Comparison of ENCODE assay signal across 22 cellular contexts in genomic region chr6:141552031-141552430, GRCh38.
DNase-seq lines count a peak whose midpoint lies in the region; FAIRE-seq and TF ChIP-seq lines count a peak whose summit lies in the region.
"Had no signal": no experiment of that assay in that cellular context is flagged by ENCODE, and none has a peak within 500 bp of the region (broad histone marks: within the 10 kb centered on the region; RNA-seq: fewer than 3 reads in every experiment).

No MANE protein-coding gene starts in this region.

- WGBS in ovary, 3 donors, result 96 to 97% (median 97%) methylated on average over 5 of the region's 5 CpGs
- WGBS in stomach, 5 donors, result 92 to 95% (median 94%) methylated on average over 5 of the region's 5 CpGs

- no peaks in the 10 kb centered on the region for H3K36me3 ChIP-seq in bronchial epithelial cell (ENCODE audit: control insufficient read depth, insufficient read depth, low read length)
- H3K36me3 ChIP-seq in ovary, result no peaks in the 10 kb centered on the region
- no peaks in the 10 kb centered on the region for H3K36me3 ChIP-seq in stomach
- H3K36me3 ChIP-seq: ascending aorta had no signal

- TF ChIP-seq EP300 in ovary (IDR thresholded peaks at IDR 0.05), result no peak
- no peak for TF ChIP-seq EP300 in stomach (IDR thresholded peaks at IDR 0.05)

- intact Hi-C loops in ovary (cut with DNase I), result no loop called here
- intact Hi-C loops in stomach (cut with DNase I; ENCODE audit: low total_unique reads), result no loop called here

- FAIRE-seq in bronchial epithelial cell (lab: Jason Lieb, UNC), result no peak
- FAIRE-seq: GM12891 had no signal

- no peaks in the 10 kb centered on the region for H3K9me3 ChIP-seq in ovary
- peaks cover 0 to 11% (median 4%) of the 10 kb centered on the region in 4 donors for H3K9me3 ChIP-seq in stomach

- TF ChIP-seq CTCF in bronchial epithelial cell (IDR thresholded peaks at IDR 0.05; ENCODE audit: insufficient read depth, low read length, severe bottlenecking), result no peak
- no peak for TF ChIP-seq CTCF in neural crest cell (conservative IDR thresholded peaks at IDR 0.05)
- no peak for TF ChIP-seq CTCF in ovary (IDR thresholded peaks at IDR 0.05)
- TF ChIP-seq CTCF in stomach (IDR thresholded peaks at IDR 0.05), result no peak

- no peaks in the 10 kb centered on the region for H3K4me1 ChIP-seq in ovary (ENCODE audit: insufficient read depth)
- H3K4me1 ChIP-seq in stomach, result no peaks in the 10 kb centered on the region

- H3K4me3 ChIP-seq in bronchial epithelial cell (ENCODE audit: low read depth, low read length) (no peak overlapping the region), ovary (no peak overlapping the region), stomach (no peak overlapping the region)
- H3K4me3 ChIP-seq: ascending aorta, SK-N-MC had no signal

- H3K4me3 Mint-ChIP-seq in neural crest cell, result no peak overlapping the region
- H3K4me3 Mint-ChIP-seq: activated CD8-positive, alpha-beta T cell treated with anti-CD3 and anti-CD28 coated beads for 36 hours; activated naive CD4-positive, alpha-beta T cell treated with anti-CD3 and anti-CD28 coated beads, Interleukin-2, amount 10 ng/mL, durations not matched to agents 7 days and 5 days; activated T-cell treated with anti-CD3 and anti-CD28 coated beads, Interleukin-2, amount 50 U/mL, for 24 hours; mesothelial cell of epicardium; nephron had no signal

- H3K27ac Mint-ChIP-seq in neural crest cell (ENCODE audit: unreplicated experiment), result peak overlapping the region; percentile 73
- H3K27ac Mint-ChIP-seq: activated naive CD4-positive, alpha-beta T cell treated with anti-CD3 and anti-CD28 coated beads, Interleukin-2, amount 10 ng/mL, durations not matched to agents 7 days and 5 days; activated T-cell treated with anti-CD3 and anti-CD28 coated beads, Interleukin-2, amount 50 U/mL, for 24 hours; progenitor cell of endocrine pancreas had no signal

- no peak overlapping the region for H3K27ac ChIP-seq in ovary
- H3K27ac ChIP-seq in stomach, result no peak overlapping the region
- H3K27ac ChIP-seq: ascending aorta, SK-N-MC had no signal

- H3K9me3 Mint-ChIP-seq in neural crest cell, result peaks cover 24% of the 10 kb centered on the region

- no peak for TF ChIP-seq POLR2A in ovary (IDR thresholded peaks at IDR 0.05)
- TF ChIP-seq POLR2A in stomach (IDR thresholded peaks at IDR 0.05), result no peak

- DNase-seq in NCI-H2196 (lab: John Stamatoyannopoulos, UW; ENCODE audit: unreplicated experiment) (peak; percentile 37), NCI-H2196 treated with DMSO at 0.1 percent for 48 hours (lab: John Stamatoyannopoulos, UW; ENCODE audit: unreplicated experiment) (no peak), NCI-H1436 (lab: John Stamatoyannopoulos, UW) (peak; percentile 62), bronchial epithelial cell (ENCODE audit: low read depth) (peak; percentile 7), neural crest cell (ENCODE audit: low read depth, low spot score) (no peak), ovary (no peak), stomach (no peak)
- no peak for DNase-seq in stimulated activated CD4-positive, alpha-beta T cell treated with anti-CD3 and anti-CD28 coated beads, Interleukin-2, amount 100 ng/mL, for 48 hours
- DNase-seq: activated CD8-positive, alpha-beta T cell treated with anti-CD3 and anti-CD28 coated beads for 36 hours; activated naive CD4-positive, alpha-beta T cell treated with anti-CD3 and anti-CD28 coated beads, Interleukin-2, amount 10 ng/mL, durations not matched to agents 7 days and 5 days; activated T-cell treated with anti-CD3 and anti-CD28 coated beads, Interleukin-2, amount 50 U/mL, for 24 hours; C1 segment of cervical spinal cord; DMS 273 treated with DMSO at 0.1 percent for 48 hours; NCI-H82; stimulated activated CD4-positive, alpha-beta T cell treated with anti-CD3 and anti-CD28 coated beads, Interleukin-4, amount 100 ng/mL, for 24 hours; T-helper 9 cell had no signal

- H3K27me3 ChIP-seq in bronchial epithelial cell (ENCODE audit: control insufficient read depth, insufficient read depth, low read length), result no peaks in the 10 kb centered on the region
- H3K27me3 ChIP-seq in ovary, result no peaks in the 10 kb centered on the region
- H3K27me3 ChIP-seq in stomach, result no peaks in the 10 kb centered on the region
- H3K27me3 ChIP-seq: ascending aorta had no signal

- no peaks in the 10 kb centered on the region for H3K27me3 Mint-ChIP-seq in neural crest cell (ENCODE audit: low read depth)
- H3K27me3 Mint-ChIP-seq: activated CD8-positive, alpha-beta T cell treated with anti-CD3 and anti-CD28 coated beads for 36 hours; activated naive CD4-positive, alpha-beta T cell treated with anti-CD3 and anti-CD28 coated beads, Interleukin-2, amount 10 ng/mL, durations not matched to agents 7 days and 5 days; activated T-cell treated with anti-CD3 and anti-CD28 coated beads, Interleukin-2, amount 50 U/mL, for 24 hours; progenitor cell of endocrine pancreas had no signal

- peaks cover 26% of the 10 kb centered on the region for H3K36me3 Mint-ChIP-seq in neural crest cell (ENCODE audit: low read depth)
- H3K36me3 Mint-ChIP-seq: activated naive CD4-positive, alpha-beta T cell treated with anti-CD3 and anti-CD28 coated beads, Interleukin-2, amount 10 ng/mL, durations not matched to agents 7 days and 5 days had no signal

- no peaks in the 10 kb centered on the region for H3K4me1 Mint-ChIP-seq in neural crest cell
- H3K4me1 Mint-ChIP-seq: nephron had no signal

Comparison
In these comparisons a context has a peak if more than half of its experiments do, and no peak if none do; other contexts are left out.
1. DNase-seq: peak in NCI-H2196 (single experiment), NCI-H1436 (single experiment) and bronchial epithelial cell (single experiment); none in NCI-H2196 treated with DMSO at 0.1 percent for 48 hours (single experiment), neural crest cell (single experiment), ovary (0 of 5), stimulated activated CD4-positive, alpha-beta T cell treated with anti-CD3 and anti-CD28 coated beads, Interleukin-2, amount 100 ng/mL, for 48 hours (0 of 2) and stomach (single experiment).